ENCODE assay signal across 23 cellular contexts in genomic region chr12:22759769-22760674, GRCh38.
DNase-seq lines count a peak whose midpoint lies in the region; ATAC-seq and TF ChIP-seq lines count a peak whose summit lies in the region.
"Had no signal": no experiment of that assay in that cellular context is flagged by ENCODE, and none has a peak within 500 bp of the region (broad histone marks: within the 10 kb centered on the region; RNA-seq: fewer than 3 reads in every experiment).

No MANE protein-coding gene starts in this region.

- ATAC-seq in body of pancreas: peak; percentile 42
- ATAC-seq: activated CD8-positive, alpha-beta memory T cell treated with anti-CD3 and anti-CD28 coated beads, Interleukin-2, amount 10 ng/mL, durations not matched to agents 7 days and 5 days; heart left ventricle; natural killer cell had no signal

- no peak overlapping the region for H2BK12ac ChIP-seq in neuronal stem cell (ENCODE audit: low read length)

- no peak overlapping the region for H3K14ac ChIP-seq in neuronal stem cell (ENCODE audit: low read length)

- no peaks in the 10 kb centered on the region for H3K27me3 ChIP-seq in body of pancreas
- no peaks in the 10 kb centered on the region for H3K27me3 ChIP-seq in neuronal stem cell (ENCODE audit: control insufficient read depth in 3 of 3, insufficient read depth in 3 of 3, low read depth in 1 of 3, low read length in 3 of 3)
- no peaks in the 10 kb centered on the region for H3K27me3 ChIP-seq in thymus (ENCODE audit: control insufficient read depth, insufficient read depth)
- H3K27me3 ChIP-seq in WERI-Rb-1 (ENCODE audit: insufficient read depth, low read depth, severe bottlenecking): no peaks in the 10 kb centered on the region
- H3K27me3 ChIP-seq: heart left ventricle had no signal

- no peak overlapping the region for H3K18ac ChIP-seq in neuronal stem cell (ENCODE audit: low read length)

- H2AFZ ChIP-seq in neuronal stem cell (ENCODE audit: low read length): peak overlapping the region; percentile 23

- DNase-seq in body of pancreas (no peak), fibroblast of villous mesenchyme (ENCODE audit: low read depth) (peak; percentile 3), neuronal stem cell (ENCODE audit: low spot score) (no peak), 8988T (no peak), GM10266 (ENCODE audit: extremely low spot score) (no peak), WERI-Rb-1 (no peak), NCI-H510A treated with DMSO at 0.1 percent for 48 hours (lab: John Stamatoyannopoulos, UW) (no peak)
- DNase-seq: activated CD4-positive, alpha-beta T cell treated with anti-CD3 and anti-CD28 coated beads for 4 hours; activated CD8-positive, alpha-beta memory T cell treated with anti-CD3 and anti-CD28 coated beads, Interleukin-2, amount 10 ng/mL, durations not matched to agents 7 days and 5 days; caudate nucleus; CD8-positive, alpha-beta memory T cell; DMS79; heart left ventricle; HFFc6; immature natural killer cell; KBM-7; MV-4-11; natural killer cell; NCI-H2029 treated with DMSO at 0.1 percent for 48 hours; NCI-H510A; stimulated activated CD8-positive, alpha-beta memory T cell treated with anti-CD3 and anti-CD28 coated beads, Interleukin-4, amount 100 ng/mL, for 48 hours; SW 1271 had no signal

- H3K27ac ChIP-seq in body of pancreas (no peak overlapping the region), neuronal stem cell (replicated peaks; ENCODE audit: low read length) (no peak overlapping the region), thymus (ENCODE audit: low read depth) (peak overlapping the region; percentile 57), WERI-Rb-1 (no peak overlapping the region)

- H3K79me1 ChIP-seq in neuronal stem cell (ENCODE audit: low read depth, low read length): no peaks in the 10 kb centered on the region

- no peaks in the 10 kb centered on the region for H3K36me3 ChIP-seq in body of pancreas (replicated peaks in 1 of 2; ENCODE audit: insufficient read depth in 1 of 2, low read depth in 2 of 2)
- H3K36me3 ChIP-seq in neuronal stem cell (replicated peaks in 1 of 2; ENCODE audit: control insufficient read depth in 2 of 2, insufficient read depth in 2 of 2, low read length in 2 of 2): no peaks in the 10 kb centered on the region
- H3K36me3 ChIP-seq in thymus (ENCODE audit: control insufficient read depth, insufficient read depth): no peaks in the 10 kb centered on the region
- H3K36me3 ChIP-seq in WERI-Rb-1: no peaks in the 10 kb centered on the region
- H3K36me3 ChIP-seq: heart left ventricle had no signal

- WGBS in body of pancreas, 2 donors: 45 to 52% methylated on average over 8 of the region's 8 CpGs
- no CpG with 5 or more reads among the region's 8 CpGs for WGBS in neuronal stem cell (ENCODE audit: extremely low coverage in 2 of 2, insufficient read length in 2 of 2, insufficient replicate concordance in 1 of 2), 2 donors
- WGBS in thymus: 88% methylated on average over 8 of the region's 8 CpGs

- no peak overlapping the region for H3K4ac ChIP-seq in neuronal stem cell (ENCODE audit: low read length)

- H3K9me3 ChIP-seq in body of pancreas (no peaks in the 10 kb centered on the region), neuronal stem cell (replicated peaks in 1 of 2; ENCODE audit: control insufficient read depth in 2 of 2, insufficient read depth in 1 of 2, low read depth in 1 of 2, low read length in 2 of 2) (peaks cover 0 to 3% of the 10 kb centered on the region in 2 donors), thymus (ENCODE audit: control insufficient read depth) (no peaks in the 10 kb centered on the region), WERI-Rb-1 (ENCODE audit: severe bottlenecking) (no peaks in the 10 kb centered on the region)

- no peak for TF ChIP-seq CTCF in body of pancreas (IDR thresholded peaks at IDR 0.05)
- no peak for TF ChIP-seq CTCF in fibroblast of villous mesenchyme (IDR thresholded peaks at IDR 0.05; ENCODE audit: insufficient read depth, low read depth, low read length)
- no peak for TF ChIP-seq CTCF in GM10266 (IDR thresholded peaks at IDR 0.05; ENCODE audit: control insufficient read depth, insufficient read depth, low read depth, missing control alignments)
- TF ChIP-seq CTCF in WERI-Rb-1 (IDR thresholded peaks at IDR 0.05; ENCODE audit: low read depth, low read length): no peak

- H2BK5ac ChIP-seq in neuronal stem cell (ENCODE audit: low read length): no peak overlapping the region

- no peak overlapping the region for H2BK15ac ChIP-seq in neuronal stem cell (ENCODE audit: low read length)

- no peak overlapping the region for H4K8ac ChIP-seq in neuronal stem cell (ENCODE audit: low read depth, low read length)

- H4K91ac ChIP-seq in neuronal stem cell (ENCODE audit: low read depth, low read length, poor library complexity): no peak overlapping the region

- H3K4me2 ChIP-seq in neuronal stem cell (ENCODE audit: insufficient read depth, low read length, poor library complexity, severe bottlenecking): no peak overlapping the region

- H3K23ac ChIP-seq in neuronal stem cell (ENCODE audit: low read depth, low read length, poor library complexity): no peak overlapping the region

- H2BK120ac ChIP-seq in neuronal stem cell (ENCODE audit: low read depth, low read length): no peak overlapping the region

- H2AK5ac ChIP-seq in neuronal stem cell (ENCODE audit: low read depth, low read length): no peak overlapping the region

- H3K9ac ChIP-seq in neuronal stem cell (ENCODE audit: low read depth, low read length, poor library complexity): no peak overlapping the region

- H3K4me3 ChIP-seq in body of pancreas (no peak overlapping the region), fibroblast of villous mesenchyme (ENCODE audit: low read depth, low read length) (no peak overlapping the region), neuronal stem cell (ENCODE audit: low read length in 2 of 2) (no peak overlapping the region), thymus (ENCODE audit: low read length) (no peak overlapping the region), WERI-Rb-1 (ENCODE audit: low read depth, low read length) (no peak overlapping the region)
- H3K4me3 ChIP-seq: heart left ventricle had no signal

- intact Hi-C loops in body of pancreas (cut with DNase I): no loop called here

- H3K4me1 ChIP-seq in body of pancreas (no peaks in the 10 kb centered on the region), neuronal stem cell (ENCODE audit: control insufficient read depth in 2 of 2, insufficient read depth in 1 of 2, low read depth in 1 of 2, low read length in 2 of 2) (peaks cover 0 to 3% of the 10 kb centered on the region in 2 donors), thymus (ENCODE audit: control insufficient read depth, insufficient read depth, low read length) (no peaks in the 10 kb centered on the region)
- H3K4me1 ChIP-seq: heart left ventricle had no signal

- TF ChIP-seq POLR2A in body of pancreas (IDR thresholded peaks at IDR 0.05): no peak
